ENCODE assay signal across 20 cellular contexts in the genomic region with DNA sequence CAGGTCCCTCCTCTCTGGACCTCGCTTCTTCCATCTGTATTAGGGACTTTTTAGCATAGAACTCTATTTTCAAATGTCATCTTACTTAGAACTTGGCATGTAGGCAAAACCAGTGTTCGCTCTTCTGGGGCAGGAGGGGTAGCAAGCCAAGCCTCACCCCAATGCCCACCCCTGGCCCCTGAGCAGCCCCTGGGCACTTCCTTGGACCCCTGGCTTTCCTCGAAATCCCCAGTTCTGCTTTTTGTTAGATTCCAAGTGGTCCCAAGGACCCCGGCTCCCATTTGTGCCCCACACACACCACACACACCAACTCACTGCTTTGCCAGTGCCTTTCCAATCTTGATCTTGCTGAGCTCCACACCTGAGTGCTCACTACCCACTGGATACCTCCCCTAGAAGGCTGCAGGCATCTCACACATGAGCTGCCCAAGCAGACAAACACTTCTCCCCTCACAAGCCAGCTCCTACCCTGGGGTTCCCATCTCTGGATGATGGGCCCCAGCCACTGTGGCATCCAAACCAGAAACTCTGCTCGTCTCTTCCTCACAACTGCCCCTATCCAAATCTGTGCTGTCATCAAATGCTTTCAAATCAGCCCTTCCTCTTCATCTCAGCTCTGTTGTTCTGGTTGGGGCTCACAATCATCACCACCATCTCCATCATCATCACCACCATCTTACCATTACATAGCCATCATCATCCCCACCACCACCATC.
"Had no signal": no experiment of that assay in that cellular context is flagged by ENCODE, and none has a peak within 500 bp of the region (broad histone marks: within the 10 kb centered on the region; RNA-seq: fewer than 3 reads in every experiment).

No MANE protein-coding gene starts in this region.

- H3K9me3 ChIP-seq: adrenal gland, body of pancreas, gastroesophageal sphincter, neutrophil, ovary, transverse colon had no signal

- H3K36me3 ChIP-seq: adrenal gland, gastroesophageal sphincter, neutrophil, ovary, transverse colon had no signal

- H3K4me1 ChIP-seq: adrenal gland, body of pancreas had no signal

- H3K4me3 ChIP-seq: adrenal gland, body of pancreas, gastroesophageal sphincter, hepatocyte, ovary, transverse colon had no signal

- DNase-seq: activated CD4-positive, alpha-beta T cell treated with anti-CD3 and anti-CD28 coated beads for 1 hour; activated CD4-positive, alpha-beta T cell treated with anti-CD3 and anti-CD28 coated beads, Interleukin-2, amount 10 ng/mL, durations not matched to agents 7 days and 5 days; activated CD8-positive, alpha-beta memory T cell treated with anti-CD3 and anti-CD28 coated beads, Interleukin-2, amount 10 ng/mL, durations not matched to agents 7 days and 5 days; activated CD8-positive, alpha-beta T cell treated with anti-CD3 and anti-CD28 coated beads, Interleukin-2, amount 10 ng/mL, durations not matched to agents 7 days and 5 days; activated effector memory CD4-positive, alpha-beta T cell treated with Interleukin-2 at 50 U/mL for 16 hours; activated naive CD4-positive, alpha-beta T cell treated with Interleukin-2 at 50 U/mL for 16 hours; cerebellar nuclear complex; cortex of kidney; effector memory CD8-positive, alpha-beta T cell; erythroblast; stimulated activated CD4-positive, alpha-beta T cell treated with anti-CD3 and anti-CD28 coated beads, Interleukin-15, amount 100 ng/mL, for 24 hours; stimulated activated naive B cell treated with anti-CD40 and anti-IgM and Interleukin-4, amounts not matched to agents 10 μg/mL and 1 μg/mL and 100 μg/mL, for 72 hours; T-helper 2 cell; transverse colon had no signal

- ATAC-seq: activated CD8-positive, alpha-beta memory T cell treated with anti-CD3 and anti-CD28 coated beads, Interleukin-2, amount 10 ng/mL, durations not matched to agents 7 days and 5 days; activated CD8-positive, alpha-beta T cell treated with anti-CD3 and anti-CD28 coated beads, Interleukin-2, amount 10 ng/mL, durations not matched to agents 7 days and 5 days; effector memory CD8-positive, alpha-beta T cell; stimulated activated naive B cell treated with anti-CD40 and anti-IgM and Interleukin-4, amounts not matched to agents 10 μg/mL and 1 μg/mL and 100 μg/mL, for 72 hours had no signal

- H3K27me3 ChIP-seq: adrenal gland, body of pancreas, gastroesophageal sphincter, hepatocyte, neutrophil, ovary, transverse colon had no signal

- H3K27ac ChIP-seq: body of pancreas, neutrophil had no signal
